Comparison of ENCODE assay signal across 24 cellular contexts in genomic region chr12:50276068-50276467, GRCh38. TPM values are rescaled to one million over a fixed set of nuclear protein-coding genes. Genes with fewer than 3 reads are reported as not detected.
DNase-seq lines count a peak whose midpoint lies in the region; ATAC-seq and TF ChIP-seq lines count a peak whose summit lies in the region.
"Had no signal": no experiment of that assay in that cellular context is flagged by ENCODE, and none has a peak within 500 bp of the region (broad histone marks: within the 10 kb centered on the region; RNA-seq: fewer than 3 reads in every experiment).

No MANE protein-coding gene starts in this region.

- H3K4me3 ChIP-seq in colonic mucosa (no peak overlapping the region), mucosa of rectum (ENCODE audit: low read length in 2 of 2) (peak overlapping the region; percentile 13 to 15), transverse colon (no peak overlapping the region)
- H3K4me3 ChIP-seq: HAP-1, right lobe of liver had no signal

- intact Hi-C loops in colonic mucosa (cut with DNase I) (no loop called here), transverse colon (cut with DNase I; ENCODE audit: low total_unique reads) (no loop called here)

- peak overlapping the region; percentile 67 for H3K27ac Mint-ChIP-seq in activated naive CD8-positive, alpha-beta T cell treated with anti-CD3 and anti-CD28 coated beads, Interleukin-2, amount 10 ng/mL, durations not matched to agents 7 days and 5 days
- no peak overlapping the region for H3K27ac Mint-ChIP-seq in activated naive CD8-positive, alpha-beta T cell treated with anti-CD3 and anti-CD28 coated beads, Interleukin-2, amount 50 U/mL, for 24 hours
- H3K27ac Mint-ChIP-seq: stimulated activated memory B cell treated with anti-CD40 and anti-IgM and Interleukin-4, amounts not matched to agents 10 μg/mL and 1 μg/mL and 100 μg/mL, for 72 hours had no signal

- H3K4me1 Mint-ChIP-seq in activated naive CD8-positive, alpha-beta T cell treated with anti-CD3 and anti-CD28 coated beads, Interleukin-2, amount 10 ng/mL, durations not matched to agents 7 days and 5 days: peaks cover 12% of the 10 kb centered on the region
- peaks cover 6% of the 10 kb centered on the region for H3K4me1 Mint-ChIP-seq in activated naive CD8-positive, alpha-beta T cell treated with anti-CD3 and anti-CD28 coated beads, Interleukin-2, amount 50 U/mL, for 24 hours
- H3K4me1 Mint-ChIP-seq: stimulated activated memory B cell treated with anti-CD40 and anti-IgM and Interleukin-4, amounts not matched to agents 10 μg/mL and 1 μg/mL and 100 μg/mL, for 72 hours had no signal

- POLR2A ChIA-PET in activated naive CD8-positive, alpha-beta T cell treated with anti-CD3 and anti-CD28 coated beads, Interleukin-2, amount 10 ng/mL, durations not matched to agents 7 days and 5 days (lab: Charles Lee): no interaction called here

- peaks cover 4% of the 10 kb centered on the region for H3K27me3 Mint-ChIP-seq in activated naive CD8-positive, alpha-beta T cell treated with anti-CD3 and anti-CD28 coated beads, Interleukin-2, amount 10 ng/mL, durations not matched to agents 7 days and 5 days
- H3K27me3 Mint-ChIP-seq in activated naive CD8-positive, alpha-beta T cell treated with anti-CD3 and anti-CD28 coated beads, Interleukin-2, amount 50 U/mL, for 24 hours: no peaks in the 10 kb centered on the region
- H3K27me3 Mint-ChIP-seq: stimulated activated memory B cell treated with anti-CD40 and anti-IgM and Interleukin-4, amounts not matched to agents 10 μg/mL and 1 μg/mL and 100 μg/mL, for 72 hours had no signal

- no peaks in the 10 kb centered on the region for H3K27me3 ChIP-seq in colonic mucosa
- H3K27me3 ChIP-seq in mucosa of rectum (ENCODE audit: control insufficient read depth in 2 of 2, insufficient read depth in 2 of 2, low read length in 2 of 2): no peaks in the 10 kb centered on the region
- H3K27me3 ChIP-seq in transverse colon: no peaks in the 10 kb centered on the region
- H3K27me3 ChIP-seq: right lobe of liver had no signal

- H3K9me3 ChIP-seq in colonic mucosa: no peaks in the 10 kb centered on the region
- no peaks in the 10 kb centered on the region for H3K9me3 ChIP-seq in mucosa of rectum (ENCODE audit: control insufficient read depth in 2 of 2, low read length in 2 of 2)
- no peaks in the 10 kb centered on the region for H3K9me3 ChIP-seq in transverse colon
- H3K9me3 ChIP-seq: HAP-1, right lobe of liver had no signal

- H3K4me1 ChIP-seq in colonic mucosa (peaks cover 9% of the 10 kb centered on the region), mucosa of rectum (ENCODE audit: control insufficient read depth in 2 of 2, insufficient read depth in 2 of 2, low read length in 2 of 2) (peaks cover 22 to 51% of the 10 kb centered on the region in 2 donors), transverse colon (peaks cover 0 to 85% (median 43%) of the 10 kb centered on the region in 4 donors)

- no peak for TF ChIP-seq CTCF in colonic mucosa (IDR thresholded peaks at IDR 0.05)
- no peak for TF ChIP-seq CTCF in transverse colon (IDR thresholded peaks at IDR 0.05)

- no peaks in the 10 kb centered on the region for H3K36me3 ChIP-seq in colonic mucosa
- H3K36me3 ChIP-seq in mucosa of rectum (ENCODE audit: control insufficient read depth in 2 of 2, insufficient read depth in 2 of 2, low read length in 2 of 2): peaks cover 2 to 4% of the 10 kb centered on the region in 2 donors
- no peaks in the 10 kb centered on the region for H3K36me3 ChIP-seq in transverse colon
- H3K36me3 ChIP-seq: HAP-1, right lobe of liver had no signal

- no peak for ATAC-seq in activated naive CD8-positive, alpha-beta T cell treated with anti-CD3 and anti-CD28 coated beads, Interleukin-2, amount 10 ng/mL, durations not matched to agents 7 days and 5 days (ENCODE audit: low read depth)
- no peak for ATAC-seq in activated naive CD8-positive, alpha-beta T cell treated with anti-CD3 and anti-CD28 coated beads, Interleukin-2, amount 50 U/mL, for 24 hours
- ATAC-seq in GM18867 (IDR thresholded peaks at IDR 0.05; ENCODE audit: unreplicated experiment): no peak
- ATAC-seq: activated CD8-positive, alpha-beta T cell treated with anti-CD3 and anti-CD28 coated beads, Interleukin-2, amount 10 ng/mL, durations not matched to agents 7 days and 5 days; PC-3; stimulated activated memory B cell treated with anti-CD40 and anti-IgM and Interleukin-4, amounts not matched to agents 10 μg/mL and 1 μg/mL and 100 μg/mL, for 72 hours had no signal

- no peak for DNase-seq in activated naive CD8-positive, alpha-beta T cell treated with anti-CD3 and anti-CD28 coated beads, Interleukin-2, amount 10 ng/mL, durations not matched to agents 7 days and 5 days
- no peak for DNase-seq in activated naive CD8-positive, alpha-beta T cell treated with anti-CD3 and anti-CD28 coated beads, Interleukin-2, amount 50 U/mL, for 24 hours
- DNase-seq in colonic mucosa (no peak), transverse colon (no peak), H4 (ENCODE audit: low spot score) (no peak)
- no peak for DNase-seq in activated effector memory CD4-positive, alpha-beta T cell treated with Interleukin-2 at 50 U/mL for 16 hours
- DNase-seq: activated naive CD4-positive, alpha-beta T cell; activated T-cell treated with anti-CD3 and anti-CD28 coated beads, Interleukin-2, amount 50 U/mL, for 1 hour; AML-193; aorta; cerebellar nuclear complex; effector CD4-positive, alpha-beta T cell; NCI-H187; NCI-H2227 treated with DMSO at 0.1 percent for 48 hours; PC-3; right lobe of liver; trophoblast cell had no signal

- H3K36me3 Mint-ChIP-seq in activated naive CD8-positive, alpha-beta T cell treated with anti-CD3 and anti-CD28 coated beads, Interleukin-2, amount 10 ng/mL, durations not matched to agents 7 days and 5 days: no peaks in the 10 kb centered on the region
- H3K36me3 Mint-ChIP-seq in activated naive CD8-positive, alpha-beta T cell treated with anti-CD3 and anti-CD28 coated beads, Interleukin-2, amount 50 U/mL, for 24 hours (ENCODE audit: low read depth): no peaks in the 10 kb centered on the region
- H3K36me3 Mint-ChIP-seq: stimulated activated memory B cell treated with anti-CD40 and anti-IgM and Interleukin-4, amounts not matched to agents 10 μg/mL and 1 μg/mL and 100 μg/mL, for 72 hours had no signal

- no peak for TF ChIP-seq POLR2A in transverse colon (IDR thresholded peaks at IDR 0.05)

- H3K27ac ChIP-seq in colonic mucosa: peak overlapping the region; percentile 80
- peak overlapping the region; percentile 88 to 91 for H3K27ac ChIP-seq in mucosa of rectum (ENCODE audit: low read depth in 2 of 2, low read length in 2 of 2)
- H3K27ac ChIP-seq in transverse colon: peak overlapping the region; percentile 81 to 86 (median 84)
- H3K27ac ChIP-seq: 22Rv1, KMS-11, right lobe of liver had no signal

- in situ Hi-C loops in transverse colon (cut with MboI; ENCODE audit: low pct_ligation_motif_present in 1 of 4, low pct_unique_long_range_greater_than_20kb in 1 of 4, low sequenced_read_pairs in 3 of 4): no loop called here

- H3K9me3 Mint-ChIP-seq in activated naive CD8-positive, alpha-beta T cell treated with anti-CD3 and anti-CD28 coated beads, Interleukin-2, amount 10 ng/mL, durations not matched to agents 7 days and 5 days: no peaks in the 10 kb centered on the region
- H3K9me3 Mint-ChIP-seq in activated naive CD8-positive, alpha-beta T cell treated with anti-CD3 and anti-CD28 coated beads, Interleukin-2, amount 50 U/mL, for 24 hours: no peaks in the 10 kb centered on the region
- H3K9me3 Mint-ChIP-seq: stimulated activated memory B cell treated with anti-CD40 and anti-IgM and Interleukin-4, amounts not matched to agents 10 μg/mL and 1 μg/mL and 100 μg/mL, for 72 hours had no signal

- no peak overlapping the region for H3K4me3 Mint-ChIP-seq in activated naive CD8-positive, alpha-beta T cell treated with anti-CD3 and anti-CD28 coated beads, Interleukin-2, amount 10 ng/mL, durations not matched to agents 7 days and 5 days
- H3K4me3 Mint-ChIP-seq in activated naive CD8-positive, alpha-beta T cell treated with anti-CD3 and anti-CD28 coated beads, Interleukin-2, amount 50 U/mL, for 24 hours: no peak overlapping the region
- H3K4me3 Mint-ChIP-seq: activated CD8-positive, alpha-beta T cell treated with anti-CD3 and anti-CD28 coated beads, Interleukin-2, amount 10 ng/mL, durations not matched to agents 7 days and 5 days; stimulated activated memory B cell treated with anti-CD40 and anti-IgM and Interleukin-4, amounts not matched to agents 10 μg/mL and 1 μg/mL and 100 μg/mL, for 72 hours had no signal

- H3K9ac ChIP-seq in colonic mucosa (ENCODE audit: low read depth in 2 of 2, low read length in 2 of 2) (peak overlapping the region in 1 of 2 donors; percentile 49), mucosa of rectum (ENCODE audit: low read depth in 1 of 2, low read length in 2 of 2) (peak overlapping the region; percentile 38 to 50)
- H3K9ac ChIP-seq: KMS-11 had no signal

- TF ChIP-seq EP300 in transverse colon (IDR thresholded peaks at IDR 0.05; ENCODE audit: low read depth): no peak

- 63 to 71% methylated on average over 2 of the region's 2 CpGs for WGBS in transverse colon (ENCODE audit: low coverage in 1 of 2), 2 donors

RNA-seq across cellular contexts. Expression of gene LIMA1, which starts 7.3 kb away (rescaled TPM):
- 10 to 100 TPM; 11.3 to 13.6 TPM for total RNA-seq in activated naive CD8-positive, alpha-beta T cell treated with anti-CD3 and anti-CD28 coated beads, Interleukin-2, amount 10 ng/mL, durations not matched to agents 7 days and 5 days
- total RNA-seq in colonic mucosa (100 to 1,000 TPM; 228 to 385 TPM), transverse colon (100 to 1,000 TPM; 151 to 259 (median 243) TPM)
- 97.1 and 109 TPM in 2 replicates for total RNA-seq in H4 (2014; rRNA removed; shearing (Covaris generic))

Comparison
In these comparisons a context has a peak if more than half of its experiments do, and no peak if none do; other contexts are left out.
1. H3K4me3 ChIP-seq: peak in mucosa of rectum (2 of 2); none in colonic mucosa (single experiment) and transverse colon (0 of 4).
2. Peak in every context shown above with its lines, with median percentiles within 50 percentile points of each other: H3K27ac ChIP-seq.